ENCODE assay signal across 26 cellular contexts in genomic region chr2:42815725-42816124, GRCh38. TPM values are rescaled to one million over a fixed set of nuclear protein-coding genes. Genes with fewer than 3 reads are reported as not detected.
DNase-seq lines count a peak whose midpoint lies in the region; ATAC-seq, FAIRE-seq and TF ChIP-seq lines count a peak whose summit lies in the region.
"Had no signal": no experiment of that assay in that cellular context is flagged by ENCODE, and none has a peak within 500 bp of the region (broad histone marks: within the 10 kb centered on the region; RNA-seq: fewer than 3 reads in every experiment).

No MANE protein-coding gene starts in this region.

- H3K18ac ChIP-seq in IMR-90 (ENCODE audit: low read depth, low read length) (no peak overlapping the region), H1 (ENCODE audit: extremely low read depth, low read length) (no peak overlapping the region)

- H4K91ac ChIP-seq in IMR-90 (ENCODE audit: insufficient read depth, low read depth, low read length) = no peak overlapping the region
- no peak overlapping the region for H4K91ac ChIP-seq in H1 (replicated peaks; ENCODE audit: insufficient read length, low read length)

- H3K4me3 ChIP-seq in A549 (no peak overlapping the region), IMR-90 (ENCODE audit: insufficient read depth, low read depth, low read length) (no peak overlapping the region), H1 (ENCODE audit: extremely low read depth in 1 of 4, insufficient read depth in 2 of 4, low read depth in 3 of 4, low read length in 4 of 4) (no peak overlapping the region)
- H3K4me3 ChIP-seq: BLaER1 treated with 17β-estradiol and CSF1 and Interleukin-3, amounts not matched to agents 10 nM and 100 nM; GM12878 had no signal

- in situ Hi-C loops in IMR-90 (cut with MboI; ENCODE audit: low sequenced_read_pairs) = no loop called here

- FAIRE-seq in A549 (lab: Jason Lieb, UNC) (no peak), H1 (lab: Jason Lieb, UNC) (no peak)
- FAIRE-seq: A204.1, GM12878, GM12892, GM18507 had no signal

- H3K23ac ChIP-seq in IMR-90 (ENCODE audit: low read depth, low read length) (no peak overlapping the region), H1 (ENCODE audit: insufficient read length) (no peak overlapping the region)

- WGBS in A549 (ENCODE audit: missing lambda C conversion rate) = 21% methylated on average over 2 of the region's 2 CpGs
- WGBS in IMR-90 (ENCODE audit: extremely low coverage in 2 of 2, insufficient read length in 1 of 2), 2 experiments = no CpG with 5 or more reads among the region's 2 CpGs
- WGBS in H1 (ENCODE audit: extremely low coverage in 1 of 2, insufficient coverage in 1 of 2, insufficient read length in 1 of 2, insufficient replicate concordance in 2 of 2, low coverage in 1 of 2, low lambda C conversion rate in 2 of 2, missing lambda C conversion rate in 1 of 2), 2 experiments = 74% methylated on average over 2 of the region's 2 CpGs; no CpG with 5 or more reads in 1 of the 2 experiments

- CTCF ChIA-PET in A549 (lab: Yijun Ruan, JAX) = interaction anchor here (1.1 to 4.9 kb wide), 5 partner anchors 8 to 414 kb away, joined by 4 to 41 read pairs (median 5); no protein-coding TSS in a partner anchor
- CTCF ChIA-PET in IMR-90 (lab: Yijun Ruan, JAX) = no interaction called here
- CTCF ChIA-PET in H1 (lab: Charles Lee; ENCODE audit: partially characterized antibody) = interaction anchor here (1.1 to 11.8 kb wide), 4 partner anchors 7 to 117 kb away, joined by 3 to 119 read pairs (median 18); no protein-coding TSS in a partner anchor
- CTCF ChIA-PET in MCF 10A (lab: Yijun Ruan, JAX) = interaction anchor here (0.7 to 2.1 kb wide), 5 partner anchors 13 to 414 kb away, joined by 3 to 11 read pairs (median 4); no protein-coding TSS in a partner anchor

- DNase-seq in A549 (ENCODE audit: low read depth in 1 of 2, low spot score in 1 of 2) (no peak), IMR-90 (no peak), H1 (ENCODE audit: low read depth in 1 of 2, low spot score in 2 of 2) (no peak), MCF 10A (ENCODE audit: unreplicated experiment) (no peak), NCI-H1092 (lab: John Stamatoyannopoulos, UW) (no peak)
- DNase-seq: 8988T; AML-193; CD4-positive, alpha-beta T cell; CD8-positive, alpha-beta T cell; DMS 273 treated with DMSO at 0.1 percent for 48 hours; DMS153; DMS53; DMS79; DND-41; EL; GDM1 had no signal

- 0 out of 2 replicates have a peak, but pooled peaks cover 3% of the 10 kb centered on the region for H3K9me1 ChIP-seq in IMR-90 (ENCODE audit: insufficient read depth, low read length)

- H2BK5ac ChIP-seq in IMR-90 (ENCODE audit: low read depth, low read length, poor library complexity, severe bottlenecking) (no peak overlapping the region), H1 (ENCODE audit: low read depth, low read length) (no peak overlapping the region)

- TF ChIP-seq EP300 in A549 (IDR thresholded peaks at IDR 0.05) (no peak), H1 (IDR thresholded peaks at IDR 0.05; ENCODE audit: borderline replicate concordance in 1 of 2, low read depth in 2 of 2, low read length in 2 of 2) (no peak)

- H2BK120ac ChIP-seq in IMR-90 (ENCODE audit: low read depth, low read length) = no peak overlapping the region
- no peak overlapping the region for H2BK120ac ChIP-seq in H1 (replicated peaks; ENCODE audit: low read depth, low read length)

- H3K36me3 ChIP-seq in IMR-90 (ENCODE audit: control insufficient read depth, insufficient read depth, low read length) = no peaks in the 10 kb centered on the region
- no peaks in the 10 kb centered on the region for H3K36me3 ChIP-seq in H1 (ENCODE audit: control insufficient read depth in 2 of 4, insufficient read depth in 4 of 4, low read length in 3 of 4)
- H3K36me3 ChIP-seq: BLaER1 treated with 17β-estradiol and CSF1 and Interleukin-3, amounts not matched to agents 10 nM and 100 nM had no signal

- H3K9ac ChIP-seq in IMR-90 (ENCODE audit: low read depth, low read length) = no peak overlapping the region
- H3K9ac ChIP-seq in H1 (replicated peaks in 1 of 4; ENCODE audit: extremely low read depth in 1 of 4, low read depth in 3 of 4, low read length in 3 of 4) = no peak overlapping the region
- H3K9ac ChIP-seq: BLaER1 treated with 17β-estradiol and CSF1 and Interleukin-3, amounts not matched to agents 10 nM and 100 nM had no signal

- POLR2A ChIA-PET in A549 (lab: Yijun Ruan, JAX) (no interaction called here), IMR-90 (lab: Charles Lee; ENCODE audit: unreplicated experiment) (interaction anchor here (0.5 kb wide), 1 partner anchor 750 kb away, joined by 6 read pairs; no protein-coding TSS in a partner anchor), H1 (lab: Charles Lee; ENCODE audit: partially characterized antibody) (no interaction called here), MCF 10A (lab: Yijun Ruan, JAX) (no interaction called here)

- no peak overlapping the region for H3K4me3 Mint-ChIP-seq in MCF 10A (ENCODE audit: unreplicated experiment)
- H3K4me3 Mint-ChIP-seq: B cell; CD4-positive, alpha-beta T cell; CD8-positive, alpha-beta T cell had no signal

- H3K4me2 ChIP-seq in A549 (no peak overlapping the region), IMR-90 (ENCODE audit: low read depth, low read length) (no peak overlapping the region), H1 (ENCODE audit: insufficient read depth in 1 of 2, low read depth in 2 of 2, low read length in 2 of 2) (no peak overlapping the region)
- H3K4me2 ChIP-seq: BLaER1 treated with 17β-estradiol and CSF1 and Interleukin-3, amounts not matched to agents 10 nM and 100 nM had no signal

- H3K9me3 Mint-ChIP-seq in MCF 10A (ENCODE audit: unreplicated experiment) = no peaks in the 10 kb centered on the region
- H3K9me3 Mint-ChIP-seq: CD4-positive, alpha-beta T cell; CD8-positive, alpha-beta T cell had no signal

- H2BK15ac ChIP-seq in IMR-90 (ENCODE audit: low read depth, low read length) = no peak overlapping the region
- no peak overlapping the region for H2BK15ac ChIP-seq in H1 (ENCODE audit: low read length)

- H3K27ac Mint-ChIP-seq in MCF 10A (ENCODE audit: low read depth, unreplicated experiment) = no peak overlapping the region
- H3K27ac Mint-ChIP-seq: B cell; CD4-positive, alpha-beta T cell; CD8-positive, alpha-beta T cell had no signal

- no peaks in the 10 kb centered on the region for H4K20me1 ChIP-seq in IMR-90 (ENCODE audit: insufficient read depth, low read length)
- no peaks in the 10 kb centered on the region for H4K20me1 ChIP-seq in H1 (replicated peaks in 1 of 2; ENCODE audit: control insufficient read depth in 1 of 2, insufficient read depth in 2 of 2, low read length in 2 of 2)
- H4K20me1 ChIP-seq: BLaER1 treated with 17β-estradiol and CSF1 and Interleukin-3, amounts not matched to agents 10 nM and 100 nM had no signal

- intact Hi-C loops in IMR-90 (cut with micrococcal nuclease) = no loop called here
- intact Hi-C loops in MCF 10A (cut with micrococcal nuclease) = no loop called here

- H3K23me2 ChIP-seq in H1 (ENCODE audit: low read depth, low read length) = peaks cover 3% of the 10 kb centered on the region; the same call in 1 of the 2 replicates

- H3K56ac ChIP-seq in IMR-90 (ENCODE audit: extremely low read depth, insufficient read depth, low read length) (no peak overlapping the region), H1 (replicated peaks; ENCODE audit: insufficient read length, low read depth, low read length) (no peak overlapping the region)

- H3K36me3 Mint-ChIP-seq in MCF 10A (ENCODE audit: insufficient read depth, unreplicated experiment) = peaks cover under 1% of the 10 kb centered on the region

- H3K9me3 ChIP-seq in A549 (no peaks in the 10 kb centered on the region), IMR-90 (ENCODE audit: control insufficient read depth, insufficient read depth, low read length) (peaks cover 2% of the 10 kb centered on the region; the same call in 1 of the 2 replicates), H1 (ENCODE audit: insufficient read depth in 2 of 2, low read depth in 1 of 2, low read length in 1 of 2) (0 out of 4 replicates have a peak, but pooled peaks cover 0 to 3% of the 10 kb centered on the region in 2 experiments)

- dilution Hi-C loops in IMR-90 (cut with HindIII; ENCODE audit: low sequenced_read_pairs, unreplicated experiment) = no loop called here

- H3K27me3 ChIP-seq in IMR-90 (ENCODE audit: control insufficient read depth, insufficient read depth, low read length) (no peaks in the 10 kb centered on the region; the same call in 1 of the 2 replicates), H1 (replicated peaks in 1 of 4; ENCODE audit: control insufficient read depth in 3 of 4, extremely low read depth in 1 of 4, insufficient read depth in 3 of 4, low read length in 3 of 4) (no peaks in the 10 kb centered on the region)
- H3K27me3 ChIP-seq: BLaER1 treated with 17β-estradiol and CSF1 and Interleukin-3, amounts not matched to agents 10 nM and 100 nM had no signal

- H3K79me2 ChIP-seq in H1 (ENCODE audit: control insufficient read depth in 1 of 2, insufficient read depth in 2 of 2, low read length in 2 of 2) = no peaks in the 10 kb centered on the region

- ATAC-seq in A549 (no peak), IMR-90 (ENCODE audit: low read depth) (no peak)
- ATAC-seq: CD8-positive, alpha-beta T cell; GM12878 had no signal

- H3K27ac ChIP-seq in A549 = no peak overlapping the region
- no peak overlapping the region for H3K27ac ChIP-seq in IMR-90 (ENCODE audit: insufficient read depth, low read length)
- no peak overlapping the region for H3K27ac ChIP-seq in H1 (ENCODE audit: low read depth, low read length)
- H3K27ac ChIP-seq: BLaER1 treated with 17β-estradiol and CSF1 and Interleukin-3, amounts not matched to agents 10 nM and 100 nM; C4-2B had no signal

- H3K4me1 ChIP-seq in A549 (peaks cover 3% of the 10 kb centered on the region; the same call in 1 of the 3 replicates), IMR-90 (ENCODE audit: control insufficient read depth, insufficient read depth, low read length) (peaks cover 8% of the 10 kb centered on the region), H1 (replicated peaks in 1 of 4; ENCODE audit: control insufficient read depth in 3 of 4, insufficient read depth in 4 of 4, low read length in 3 of 4) (no peaks in the 10 kb centered on the region; a peak in 2 of 7 replicates)

- TF ChIP-seq RAD21 in A549 (conservative IDR thresholded peaks at IDR 0.05 in 1 of 2, IDR thresholded peaks at IDR 0.05 in 1 of 2) (no peak), IMR-90 (IDR thresholded peaks at IDR 0.05; ENCODE audit: low read length) (no peak), H1 (IDR thresholded peaks at IDR 0.05 in 1 of 2, conservative IDR thresholded peaks at IDR 0.05 in 1 of 2; ENCODE audit: low read depth in 2 of 2, low read length in 2 of 2) (no peak)

- no peak overlapping the region for H2BK12ac ChIP-seq in H1 (ENCODE audit: low read depth, low read length)

- no peaks in the 10 kb centered on the region for H3K27me3 Mint-ChIP-seq in MCF 10A (ENCODE audit: insufficient read depth, unreplicated experiment)
- H3K27me3 Mint-ChIP-seq: B cell had no signal

- no peak overlapping the region for H4K8ac ChIP-seq in IMR-90 (ENCODE audit: low read depth in 2 of 2, low read length in 2 of 2)
- H4K8ac ChIP-seq in H1 (ENCODE audit: extremely low read depth, insufficient read depth, low read length) = no peak overlapping the region

- peaks cover 7% of the 10 kb centered on the region for H3K4me1 Mint-ChIP-seq in MCF 10A (ENCODE audit: insufficient read depth, unreplicated experiment)

- TF ChIP-seq POLR2A in A549 (IDR thresholded peaks at IDR 0.05; ENCODE audit: low read length) (no peak), IMR-90 (IDR thresholded peaks at IDR 0.05; ENCODE audit: low read depth, low read length) (no peak), H1 (IDR thresholded peaks at IDR 0.05; ENCODE audit: control extremely low read depth in 1 of 2, low read depth in 2 of 2, low read length in 2 of 2) (no peak)

- H2AK5ac ChIP-seq in IMR-90 (ENCODE audit: low read depth, low read length) = no peak overlapping the region
- H2AK5ac ChIP-seq in H1 (ENCODE audit: low read depth, low read length) = no peak overlapping the region

- no peaks in the 10 kb centered on the region for H3K79me1 ChIP-seq in IMR-90 (ENCODE audit: low read depth in 1 of 2, low read length in 2 of 2)
- no peaks in the 10 kb centered on the region for H3K79me1 ChIP-seq in H1 (ENCODE audit: low read depth, low read length)

- H4K5ac ChIP-seq in IMR-90 (ENCODE audit: low read depth, low read length) (no peak overlapping the region), H1 (ENCODE audit: insufficient read length, low read depth, low read length) (no peak overlapping the region)

- no peak for TF ChIP-seq CTCF in A549 (IDR thresholded peaks at IDR 0.05)
- no peak for TF ChIP-seq CTCF in IMR-90 (conservative IDR thresholded peaks at IDR 0.05; ENCODE audit: low read depth, low read length)
- TF ChIP-seq CTCF in H1 (IDR thresholded peaks at IDR 0.05; ENCODE audit: control extremely low read depth in 1 of 3, insufficient read depth in 1 of 3, low read depth in 1 of 3, low read length in 3 of 3) = no peak
- TF ChIP-seq CTCF in MCF 10A (IDR thresholded peaks at IDR 0.05; ENCODE audit: unreplicated experiment) = no peak

- H2BK20ac ChIP-seq in IMR-90 (ENCODE audit: low read depth, low read length) = no peak overlapping the region
- no peak overlapping the region for H2BK20ac ChIP-seq in H1 (ENCODE audit: low read length)

- no peak overlapping the region for H3K14ac ChIP-seq in IMR-90 (replicated peaks; ENCODE audit: low read depth, low read length)
- H3K14ac ChIP-seq in H1 (ENCODE audit: insufficient read length) = no peak overlapping the region

- no peak overlapping the region for H3K4ac ChIP-seq in IMR-90 (ENCODE audit: low read depth, low read length)
- H3K4ac ChIP-seq in H1 (replicated peaks; ENCODE audit: insufficient read length, low read depth, low read length) = no peak overlapping the region

- no peak overlapping the region for H2AFZ ChIP-seq in IMR-90 (replicated peaks; ENCODE audit: low read length, poor library complexity)
- H2AFZ ChIP-seq in H1 (ENCODE audit: low read length) = no peak overlapping the region

- no TSS peak for BruUV-seq in IMR-90 (replicated peaks; lab: Mats Ljungman, UMichigan)
- BruUV-seq in MCF 10A (replicated peaks; lab: Mats Ljungman, UMichigan) = no TSS peak

- H2AK9ac ChIP-seq in IMR-90 (replicated peaks; ENCODE audit: low read depth, low read length, poor library complexity) = no peak overlapping the region

RNA-seq across cellular contexts. Expression of gene HAAO, which starts 23.3 kb away (rescaled TPM):
- not detected in 2 replicates for polyA plus RNA-seq in A549 (2011; rRNA removed)
- 0.03 TPM in 1 of 2 replicates, not detected in the other for polyA plus RNA-seq in A549 (2012; cell fraction: cytosol; rRNA removed)
- 0.12 TPM in 1 of 2 replicates, not detected in the other for polyA plus RNA-seq in A549 (2012; cell fraction: nucleus; rRNA removed)
- not detected in 3 replicates for polyA plus RNA-seq in A549 (2017; fragmentation: RNase III; extraction: RNeasy Plus Mini Kit Qiagen cat#74134 plus additional on column Dnase treatment)
- polyA minus RNA-seq in A549 (2011; rRNA and poly(A)+ RNA removed) = 0.29 TPM in 1 of 2 replicates, not detected in the other
- total RNA-seq in IMR-90 (2012; rRNA removed) = 0.18 TPM in 1 of 2 replicates, not detected in the other
- 0.05 and 0.09 TPM in 2 replicates for polyA plus RNA-seq in IMR-90 (2012; rRNA removed)
- polyA plus RNA-seq in IMR-90 (2012; cell fraction: cytosol; rRNA removed) = 0.10 TPM in 1 of 2 replicates, not detected in the other
- polyA plus RNA-seq in IMR-90 (2012; cell fraction: nucleus; rRNA removed; ENCODE audit: low replicate concordance) = 0.18 and 0.31 TPM in 2 replicates
- total RNA-seq in H1 (2021; fragmentation: NEBNext Ultra II Directional; extraction: Animal tissue kit (Norgen Biotek cat#: 25700)) = 2.5 and 3.2 TPM in 2 replicates
- polyA plus RNA-seq in H1 (2011; rRNA removed) = 7.0 and 9.5 TPM in 2 replicates
- 5.4 TPM for polyA plus RNA-seq in H1 (2011; cell fraction: cytosol; rRNA removed)
- 12.8 TPM for polyA plus RNA-seq in H1 (2011; cell fraction: nucleus; rRNA removed)
- 2.2 to 6.4 TPM (median 4.5 TPM) in 4 replicates for polyA plus RNA-seq in H1 (2012, experiment 1 of 2)
- polyA plus RNA-seq in H1 (2012, experiment 2 of 2) = 2.6 TPM
- 1.8 TPM for polyA plus RNA-seq in H1 (2013, experiment 1 of 2)
- 1.7 TPM for polyA plus RNA-seq in H1 (2013, experiment 2 of 2)
- 3.3 and 5.6 TPM in 2 replicates for polyA minus RNA-seq in H1 (2011; rRNA and poly(A)+ RNA removed)
- polyA minus RNA-seq in H1 (2011; cell fraction: cytosol; rRNA and poly(A)+ RNA removed) = 1.4 TPM
- polyA minus RNA-seq in H1 (2011; cell fraction: nucleus; rRNA and poly(A)+ RNA removed) = 5.7 TPM
- not detected in 2 replicates for total RNA-seq in MCF 10A (2022)
- total RNA-seq: CD4-positive, alpha-beta T cell; CD8-positive, alpha-beta T cell; Daoy; G401 had no signal

RNA-seq across cellular contexts. Expression of gene OXER1, which starts 51.8 kb away (rescaled TPM):
- polyA plus RNA-seq in A549 (2011; rRNA removed) (not detected in 2 replicates), A549 (2017; fragmentation: RNase III; extraction: RNeasy Plus Mini Kit Qiagen cat#74134 plus additional on column Dnase treatment) (not detected in 3 replicates), IMR-90 (2012; rRNA removed) (not detected in 2 replicates), H1 (2011; rRNA removed) (2.9 and 3.7 TPM in 2 replicates)
- polyA plus RNA-seq in A549 (2012; cell fraction: cytosol; rRNA removed) = not detected in 2 replicates
- polyA plus RNA-seq in A549 (2012; cell fraction: nucleus; rRNA removed) = 0.02 and 0.11 TPM in 2 replicates
- not detected in 2 replicates for polyA minus RNA-seq in A549 (2011; rRNA and poly(A)+ RNA removed)
- total RNA-seq in IMR-90 (2012; rRNA removed) (not detected in 2 replicates), MCF 10A (2022) (not detected in 2 replicates)
- not detected in 2 replicates for polyA plus RNA-seq in IMR-90 (2012; cell fraction: cytosol; rRNA removed)
- polyA plus RNA-seq in IMR-90 (2012; cell fraction: nucleus; rRNA removed; ENCODE audit: low replicate concordance) = 0.03 and 0.08 TPM in 2 replicates
- total RNA-seq in H1 (2021; fragmentation: NEBNext Ultra II Directional; extraction: Animal tissue kit (Norgen Biotek cat#: 25700)) = 1.2 and 1.3 TPM in 2 replicates
- polyA plus RNA-seq in H1 (2011; cell fraction: cytosol; rRNA removed) = 1.8 TPM
- 6.2 TPM for polyA plus RNA-seq in H1 (2011; cell fraction: nucleus; rRNA removed)
- polyA plus RNA-seq in H1 (2012, experiment 1 of 2) = 1.3 to 2.9 TPM (median 2.4 TPM) in 4 replicates
- polyA plus RNA-seq in H1 (2012, experiment 2 of 2) = 0.71 TPM
- 0.65 TPM for polyA plus RNA-seq in H1 (2013, experiment 1 of 2)
- 0.46 TPM for polyA plus RNA-seq in H1 (2013, experiment 2 of 2)
- 1.0 and 1.8 TPM in 2 replicates for polyA minus RNA-seq in H1 (2011; rRNA and poly(A)+ RNA removed)
- 0.81 TPM for polyA minus RNA-seq in H1 (2011; cell fraction: cytosol; rRNA and poly(A)+ RNA removed)
- 2.7 TPM for polyA minus RNA-seq in H1 (2011; cell fraction: nucleus; rRNA and poly(A)+ RNA removed)
- total RNA-seq: CD4-positive, alpha-beta T cell; Daoy; G401 had no signal
- polyA plus RNA-seq: BJ had no signal

Comparison
In these comparisons a context has a peak if more than half of its experiments do, and no peak if none do; other contexts are left out.
1. Of the 18 proteins assayed by ChIP-seq in both H1 and A549: peak only in H1: none; only in A549: none; in both: MAFK; in neither: 17.